In genomic region chr6:6494677-6495076, GRCh38 we compare ENCODE assay signal across 8 cellular contexts.
A peak's percentile ranks its signal among the peaks of the same experiment; 100 is the strongest.
DNase-seq lines count a peak whose midpoint lies in the region; ATAC-seq lines count a peak whose summit lies in the region.

No MANE protein-coding gene starts in this region.

- peak overlapping the region in 1 of 2 donors; percentile 22 for H3K27ac Mint-ChIP-seq in natural killer cell treated with Interleukin-12 subunit alpha and Interleukin-12 subunit beta and Interleukin-15 and Interleukin-18, amount 100 ng/mL, for 72 hours

- peak overlapping the region; percentile 11 for H3K4me3 Mint-ChIP-seq in natural killer cell treated with Interleukin-12 subunit alpha and Interleukin-12 subunit beta and Interleukin-15 and Interleukin-18, amount 100 ng/mL, for 72 hours

- peaks cover 11 to 13% of the 10 kb centered on the region in 2 donors for H3K4me1 Mint-ChIP-seq in natural killer cell treated with Interleukin-12 subunit alpha and Interleukin-12 subunit beta and Interleukin-15 and Interleukin-18, amount 100 ng/mL, for 72 hours (ENCODE audit: low read depth in 2 of 2)

- peaks cover 8 to 10% of the 10 kb centered on the region in 2 donors for H3K27me3 Mint-ChIP-seq in natural killer cell treated with Interleukin-12 subunit alpha and Interleukin-12 subunit beta and Interleukin-15 and Interleukin-18, amount 100 ng/mL, for 72 hours

- no peaks in the 10 kb centered on the region for H3K4me1 ChIP-seq in HAP-1

- no peak overlapping the region for H3K4me3 ChIP-seq in HAP-1

- H3K36me3 Mint-ChIP-seq in natural killer cell treated with Interleukin-12 subunit alpha and Interleukin-12 subunit beta and Interleukin-15 and Interleukin-18, amount 100 ng/mL, for 72 hours, result no peaks in the 10 kb centered on the region

- H3K36me3 ChIP-seq in HAP-1 (replicated peaks), result no peaks in the 10 kb centered on the region

- H3K9me3 Mint-ChIP-seq in natural killer cell treated with Interleukin-12 subunit alpha and Interleukin-12 subunit beta and Interleukin-15 and Interleukin-18, amount 100 ng/mL, for 72 hours, result no peaks in the 10 kb centered on the region

- DNase-seq in G401 (ENCODE audit: low spot score) (peak; percentile 6), HAP-1 (ENCODE audit: low spot score in 2 of 2) (peak; percentile 10 to 57), NOMO-1 (lab: John Stamatoyannopoulos, UW; ENCODE audit: unreplicated experiment in 2 of 2) (peak; percentile 45 to 66), dermis microvascular lymphatic vessel endothelial cell (ENCODE audit: low read depth in 2 of 2) (peak; percentile 7 to 41), DMS79 treated with DMSO at 0.1 percent for 48 hours (lab: John Stamatoyannopoulos, UW) (no peak)
- no peak for DNase-seq in natural killer cell treated with Interleukin-12 subunit alpha and Interleukin-12 subunit beta and Interleukin-15 and Interleukin-18, amount 100 ng/mL, for 72 hours (ENCODE audit: low spot score)
- DNase-seq in activated naive CD4-positive, alpha-beta T cell treated with Interleukin-2 at 50 U/mL for 16 hours, result no peak

- in situ Hi-C loops in G401 (cut with HindIII; ENCODE audit: low sequenced_read_pairs) (no loop called here), HAP-1 (cut with MboI; ENCODE audit: low sequenced_read_pairs) (no loop called here)

- ATAC-seq in natural killer cell treated with Interleukin-12 subunit alpha and Interleukin-12 subunit beta and Interleukin-15 and Interleukin-18, amount 100 ng/mL, for 72 hours, result peak in 1 of 2 donors; percentile 48
- ATAC-seq in HG03039 (IDR thresholded peaks at IDR 0.05; ENCODE audit: unreplicated experiment), result no peak

- H3K9me3 ChIP-seq in HAP-1, result no peaks in the 10 kb centered on the region

- H3K27me3 ChIP-seq in HAP-1 (ENCODE audit: low read depth), result no peaks in the 10 kb centered on the region

Comparison
In these comparisons a context has a peak if more than half of its experiments do, and no peak if none do; other contexts are left out.
1. DNase-seq: peak in G401 (single experiment), HAP-1 (2 of 2), NOMO-1 (2 of 2) and dermis microvascular lymphatic vessel endothelial cell (2 of 2); none in natural killer cell treated with Interleukin-12 subunit alpha and Interleukin-12 subunit beta and Interleukin-15 and Interleukin-18, amount 100 ng/mL, for 72 hours (single experiment), DMS79 treated with DMSO at 0.1 percent for 48 hours (single experiment) and activated naive CD4-positive, alpha-beta T cell treated with Interleukin-2 at 50 U/mL for 16 hours (single experiment).